In the genomic region with DNA sequence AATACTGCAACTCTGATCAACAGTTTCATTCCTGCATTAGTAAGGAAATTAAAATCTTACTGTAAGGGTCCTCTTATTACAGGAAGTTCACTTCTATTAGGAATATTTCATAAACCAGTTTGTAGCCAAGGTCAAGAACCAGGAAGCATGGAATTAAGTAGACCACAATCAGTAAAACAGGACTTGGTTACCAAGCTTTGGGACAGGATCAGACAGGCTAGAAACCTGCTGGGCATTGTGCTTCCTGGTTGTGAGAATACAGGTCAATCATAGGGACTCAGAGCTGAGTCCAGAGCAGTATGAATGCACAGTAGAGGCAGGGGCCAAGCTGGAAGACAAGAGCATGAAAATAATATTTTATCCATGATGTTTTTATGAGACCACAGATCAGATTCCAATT, we compare ENCODE assay signal across 14 cellular contexts.
A peak's percentile ranks its signal among the peaks of the same experiment; 100 is the strongest.
DNase-seq lines count a peak whose midpoint lies in the region; FAIRE-seq and TF ChIP-seq lines count a peak whose summit lies in the region.
"Had no signal": no experiment of that assay in that cellular context is flagged by ENCODE, and none has a peak within 500 bp of the region (broad histone marks: within the 10 kb centered on the region; RNA-seq: fewer than 3 reads in every experiment).

No MANE protein-coding gene starts in this region.

- intact Hi-C loops in mammary epithelial cell (cut with micrococcal nuclease), result no loop called here

- H3K4me1 ChIP-seq in mammary epithelial cell (ENCODE audit: insufficient read depth, low read length), result peaks cover 25% of the 10 kb centered on the region
- H3K4me1 ChIP-seq in keratinocyte (ENCODE audit: control insufficient read depth, extremely low read depth, insufficient read depth, low read length), result peaks cover 31% of the 10 kb centered on the region
- H3K4me1 ChIP-seq: BLaER1 had no signal

- no peaks in the 10 kb centered on the region for H3K9me1 ChIP-seq in keratinocyte (ENCODE audit: control insufficient read depth, extremely low read depth, insufficient read depth, low read length)

- CTCF ChIA-PET in mammary epithelial cell (lab: Charles Lee; ENCODE audit: low non-redundant PET), result no interaction called here

- no peak for TF ChIP-seq CTCF in mammary epithelial cell (conservative IDR thresholded peaks at IDR 0.05 in 1 of 2, IDR thresholded peaks at IDR 0.05 in 1 of 2; ENCODE audit: extremely low read depth in 1 of 2, insufficient read depth in 1 of 2, low read depth in 1 of 2, low read length in 2 of 2)
- no peak for TF ChIP-seq CTCF in keratinocyte (optimal IDR thresholded peaks at IDR 0.05 in 1 of 3, IDR thresholded peaks at IDR 0.05 in 1 of 3, conservative IDR thresholded peaks at IDR 0.05 in 1 of 3; ENCODE audit: extremely low read depth in 1 of 3, insufficient read depth in 2 of 3, low read length in 3 of 3)

- H2AFZ ChIP-seq in mammary epithelial cell (ENCODE audit: low read depth, low read length), result peak overlapping the region; percentile 54
- H2AFZ ChIP-seq in keratinocyte (ENCODE audit: control insufficient read depth, low read length), result peak overlapping the region; percentile 10

- H3K4me3 ChIP-seq in mammary epithelial cell (replicated peaks in 1 of 3; ENCODE audit: insufficient read depth in 1 of 3, low read depth in 2 of 3, low read length in 3 of 3) (no peak overlapping the region), keratinocyte (ENCODE audit: control insufficient read depth in 2 of 3, extremely low read depth in 1 of 3, insufficient read depth in 2 of 3, low read depth in 1 of 3, low read length in 3 of 3) (no peak overlapping the region)
- H3K4me3 ChIP-seq: BLaER1 had no signal

- BruUV-seq in mammary epithelial cell (replicated peaks; lab: Mats Ljungman, UMichigan), result no TSS peak

- dilution Hi-C loops in mammary epithelial cell (cut with HindIII; ENCODE audit: low sequenced_read_pairs), result no loop called here
- dilution Hi-C loops in keratinocyte (cut with MboI; ENCODE audit: extremely low pct_ligation_motif_present, low sequenced_read_pairs), result no loop called here

- no peaks in the 10 kb centered on the region for H3K9me3 ChIP-seq in mammary epithelial cell (replicated peaks; ENCODE audit: insufficient read depth, low read length)
- no peaks in the 10 kb centered on the region for H3K9me3 ChIP-seq in keratinocyte (ENCODE audit: control insufficient read depth, low read depth, low read length)
- H3K9me3 ChIP-seq: BLaER1 had no signal

- DNase-seq in NCI-H2029 (lab: John Stamatoyannopoulos, UW), result peak; percentile 5
- no peak for DNase-seq in NCI-H2029 treated with DMSO at 0.1 percent for 48 hours (lab: John Stamatoyannopoulos, UW)
- DNase-seq in mammary epithelial cell, result peak; percentile 66
- no peak for DNase-seq in keratinocyte (ENCODE audit: low read depth, low spot score)
- DNase-seq in ureter (ENCODE audit: low spot score), result peak; percentile 67
- DNase-seq in C1 segment of cervical spinal cord (lab: John Stamatoyannopoulos, UW), result no peak
- no peak for DNase-seq in NCI-H1436 (lab: John Stamatoyannopoulos, UW)
- no peak for DNase-seq in stimulated activated CD4-positive, alpha-beta T cell treated with anti-CD3 and anti-CD28 coated beads, Interleukin-4, amount 100 ng/mL, for 1 hour
- DNase-seq: DMS 273 treated with DMSO at 0.1 percent for 48 hours, H7, NCI-H146, NCI-H510A treated with DMSO at 0.1 percent for 48 hours, NCI-H82 had no signal

- peak; percentile 90 for FAIRE-seq in keratinocyte (lab: Jason Lieb, UNC)

- H3K4me2 ChIP-seq in mammary epithelial cell (ENCODE audit: insufficient read depth, low read depth, low read length), result peak overlapping the region; percentile 36
- H3K4me2 ChIP-seq in keratinocyte (ENCODE audit: control insufficient read depth, extremely low read depth, insufficient read depth, low read depth, low read length), result peak overlapping the region; percentile 1
- H3K4me2 ChIP-seq: BLaER1 had no signal

- no peaks in the 10 kb centered on the region for H4K20me1 ChIP-seq in mammary epithelial cell (ENCODE audit: insufficient read depth, low read length)
- no peaks in the 10 kb centered on the region for H4K20me1 ChIP-seq in keratinocyte (ENCODE audit: control insufficient read depth, extremely low read depth, insufficient read depth, low read length)
- H4K20me1 ChIP-seq: BLaER1 had no signal

- in situ Hi-C loops in mammary epithelial cell (cut with MboI; ENCODE audit: low sequenced_read_pairs in 2 of 2), result no loop called here

- H3K27me3 ChIP-seq in mammary epithelial cell (ENCODE audit: insufficient read depth, low read length) (no peaks in the 10 kb centered on the region), keratinocyte (ENCODE audit: control insufficient read depth, extremely low read depth, insufficient read depth, low read length) (no peaks in the 10 kb centered on the region)
- H3K27me3 ChIP-seq: BLaER1 had no signal

- H3K79me2 ChIP-seq in mammary epithelial cell (ENCODE audit: insufficient read depth, low read length) (no peaks in the 10 kb centered on the region), keratinocyte (ENCODE audit: control insufficient read depth, insufficient read depth, low read length) (no peaks in the 10 kb centered on the region)

- H3K27ac ChIP-seq in mammary epithelial cell (ENCODE audit: insufficient read depth, low read depth, low read length) (peak overlapping the region; percentile 42), keratinocyte (ENCODE audit: control insufficient read depth, insufficient read depth, low read length) (no peak overlapping the region)
- H3K27ac ChIP-seq: BLaER1 had no signal

- no peak overlapping the region for H3K9ac ChIP-seq in mammary epithelial cell (ENCODE audit: insufficient read depth, low read length)
- no peak overlapping the region for H3K9ac ChIP-seq in keratinocyte (ENCODE audit: control insufficient read depth, extremely low read depth, insufficient read depth, low read length)
- H3K9ac ChIP-seq: BLaER1 had no signal

- H3K36me3 ChIP-seq in mammary epithelial cell (ENCODE audit: insufficient read depth, low read length) (no peaks in the 10 kb centered on the region), keratinocyte (ENCODE audit: control insufficient read depth in 2 of 2, extremely low read depth in 1 of 2, insufficient read depth in 2 of 2, low read length in 2 of 2) (no peaks in the 10 kb centered on the region)
- H3K36me3 ChIP-seq: BLaER1 had no signal

Comparison
In these comparisons a context has a peak if more than half of its experiments do, and no peak if none do; other contexts are left out.
1. DNase-seq: peak in NCI-H2029 (single experiment), mammary epithelial cell (single experiment) and ureter (single experiment); none in NCI-H2029 treated with DMSO at 0.1 percent for 48 hours (single experiment), keratinocyte (single experiment), C1 segment of cervical spinal cord (0 of 14), NCI-H1436 (single experiment) and stimulated activated CD4-positive, alpha-beta T cell treated with anti-CD3 and anti-CD28 coated beads, Interleukin-4, amount 100 ng/mL, for 1 hour (single experiment).